Comparison of ENCODE assay signal across 8 cellular contexts in the genomic region with DNA sequence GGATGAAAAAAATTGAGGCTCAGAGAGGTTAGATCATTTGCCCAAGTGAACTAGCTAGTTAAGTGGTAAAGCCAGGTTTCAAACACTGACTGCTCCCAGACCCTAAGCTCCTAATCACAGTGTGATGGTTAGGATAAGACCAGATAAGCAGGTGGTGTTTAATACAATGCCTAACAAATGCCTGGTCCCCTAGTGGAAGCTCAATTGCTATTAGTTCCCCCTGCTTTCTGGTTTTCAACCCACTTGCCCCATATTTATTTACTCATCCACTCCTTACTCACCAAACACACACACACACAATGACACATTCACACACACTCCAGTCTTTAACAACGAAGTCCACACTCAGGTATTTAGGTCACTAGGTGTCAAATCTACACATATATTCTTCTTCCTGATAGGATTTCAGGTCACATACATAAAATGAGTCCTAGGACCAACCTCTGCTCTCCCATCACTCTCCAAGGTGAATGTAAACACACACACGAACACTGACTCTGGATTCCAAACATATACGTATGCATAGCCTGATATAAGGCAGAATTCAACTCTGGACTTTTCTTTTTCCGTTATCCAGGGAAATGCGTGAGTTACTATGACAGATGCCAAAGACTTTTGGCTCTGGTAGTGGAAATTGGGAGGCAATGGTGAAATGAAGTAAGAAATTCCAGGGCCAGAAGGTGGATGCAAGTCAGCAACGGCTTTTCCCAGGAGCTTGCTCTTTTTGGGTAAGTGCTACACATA.
DNase-seq lines count a peak whose midpoint lies in the region; ATAC-seq and TF ChIP-seq lines count a peak whose summit lies in the region.

No MANE protein-coding gene starts in this region.

- H3K27me3 ChIP-seq in OCI-LY1 (ENCODE audit: insufficient read depth, low read length) (no peaks in the 10 kb centered on the region; the same call in 1 of the 2 replicates), trophoblast cell (ENCODE audit: insufficient read depth, low read length) (no peaks in the 10 kb centered on the region)

- DNase-seq in NCI-H2171 treated with DMSO at 0.1 percent for 48 hours (lab: John Stamatoyannopoulos, UW) (peak; percentile 97), NCI-H2171 (lab: John Stamatoyannopoulos, UW) (no peak), epithelial cell of esophagus (ENCODE audit: low read depth) (peak; percentile 40), trophoblast cell (no peak), HUDEP-2 (lab: John Stamatoyannopoulos, UW; ENCODE audit: unreplicated experiment in 76 of 76) (no peak), NCI-H1436 (lab: John Stamatoyannopoulos, UW) (no peak)

- no peak overlapping the region for H3K18ac ChIP-seq in trophoblast cell (ENCODE audit: low read length)

- peak overlapping the region; percentile 62 for H3K4me3 ChIP-seq in OCI-LY1 (ENCODE audit: low read depth, low read length, poor library complexity, severe bottlenecking)
- peak overlapping the region; percentile 59 for H3K4me3 ChIP-seq in epithelial cell of esophagus (ENCODE audit: low read length)
- peak overlapping the region; percentile 76 for H3K4me3 ChIP-seq in trophoblast cell (ENCODE audit: low read depth, low read length)

- no peak overlapping the region for H2AK5ac ChIP-seq in trophoblast cell (ENCODE audit: low read length)

- H3K4me1 ChIP-seq in OCI-LY1 (ENCODE audit: insufficient read depth, low read length, severe bottlenecking): peaks cover 19% of the 10 kb centered on the region
- H3K4me1 ChIP-seq in trophoblast cell (ENCODE audit: control insufficient read depth in 1 of 2, insufficient read depth in 2 of 2, low read length in 2 of 2): peaks cover 3 to 7% of the 10 kb centered on the region in 2 experiments

- no peaks in the 10 kb centered on the region for H4K20me1 ChIP-seq in OCI-LY1 (ENCODE audit: insufficient read depth, low read length)

- H4K91ac ChIP-seq in trophoblast cell (ENCODE audit: low read depth, low read length): no peak overlapping the region

- no peak overlapping the region for H3K4ac ChIP-seq in trophoblast cell (ENCODE audit: low read depth, low read length)

- peaks cover 3% of the 10 kb centered on the region for H3K79me1 ChIP-seq in trophoblast cell (ENCODE audit: low read length)

- no peak overlapping the region for H3K23ac ChIP-seq in trophoblast cell (ENCODE audit: low read length)

- no peak for ATAC-seq in GM21576 (IDR thresholded peaks at IDR 0.05; ENCODE audit: unreplicated experiment)

- peak; percentile 6; the same call in 1 of the 2 replicates for TF ChIP-seq CTCF in OCI-LY1 (IDR thresholded peaks at IDR 0.05; ENCODE audit: low read length)
- TF ChIP-seq CTCF in epithelial cell of esophagus (IDR thresholded peaks at IDR 0.05; ENCODE audit: insufficient read depth, low read depth, low read length, missing control alignments): no peak

- H4K12ac ChIP-seq in trophoblast cell (ENCODE audit: low read depth, low read length): no peak overlapping the region

- no peaks in the 10 kb centered on the region for H3K9me3 ChIP-seq in OCI-LY1 (ENCODE audit: low read length)
- no peaks in the 10 kb centered on the region for H3K9me3 ChIP-seq in trophoblast cell (ENCODE audit: insufficient read depth, low read depth, low read length)

- no CpG with 5 or more reads among the region's 6 CpGs for WGBS in trophoblast cell (ENCODE audit: extremely low coverage, insufficient coverage, insufficient read length)

- H3K9ac ChIP-seq in OCI-LY1 (ENCODE audit: low read length) (peak overlapping the region; percentile 57; the same call in 1 of the 2 replicates), trophoblast cell (ENCODE audit: low read length) (no peak overlapping the region)

- peak overlapping the region; percentile 85 for H3K4me2 ChIP-seq in OCI-LY1 (ENCODE audit: low read length)
- peak overlapping the region; percentile 93 for H3K4me2 ChIP-seq in trophoblast cell (ENCODE audit: low read length)

- no peak overlapping the region for H3K14ac ChIP-seq in trophoblast cell (ENCODE audit: low read length)

- H3K27ac ChIP-seq in OCI-LY1 (ENCODE audit: low read depth, low read length, poor library complexity, severe bottlenecking): no peak overlapping the region
- no peak overlapping the region for H3K27ac ChIP-seq in trophoblast cell (ENCODE audit: low read depth, low read length)

- no peak overlapping the region for H2BK120ac ChIP-seq in trophoblast cell (ENCODE audit: insufficient read depth, low read length, poor library complexity)

- H3K79me2 ChIP-seq in OCI-LY1 (ENCODE audit: insufficient read depth, low read length) (no peaks in the 10 kb centered on the region), trophoblast cell (ENCODE audit: control insufficient read depth, insufficient read depth, low read length, poor library complexity) (no peaks in the 10 kb centered on the region)

- no peaks in the 10 kb centered on the region; the same call in 1 of the 2 replicates for H3K36me3 ChIP-seq in OCI-LY1 (ENCODE audit: insufficient read depth, low read length)
- no peaks in the 10 kb centered on the region for H3K36me3 ChIP-seq in trophoblast cell (ENCODE audit: control insufficient read depth in 1 of 2, insufficient read depth in 2 of 2, low read length in 2 of 2)

- no peak overlapping the region for H2BK5ac ChIP-seq in trophoblast cell (ENCODE audit: low read depth, low read length, poor library complexity)

- no peak overlapping the region for H4K8ac ChIP-seq in trophoblast cell (ENCODE audit: low read depth, low read length)

- no peaks in the 10 kb centered on the region for H3F3A ChIP-seq in OCI-LY1 (ENCODE audit: insufficient read depth, low read length)

- no peaks in the 10 kb centered on the region for H3K9me2 ChIP-seq in OCI-LY1 (ENCODE audit: low read depth, low read length)

- no peak overlapping the region for H2BK12ac ChIP-seq in trophoblast cell (ENCODE audit: low read length)

- H2AFZ ChIP-seq in OCI-LY1 (ENCODE audit: low read length) (no peak overlapping the region; the same call in 1 of the 2 replicates), trophoblast cell (ENCODE audit: insufficient read depth, low read length, poor library complexity) (no peak overlapping the region)

Comparison
In these comparisons a context has a peak if more than half of its experiments do, and no peak if none do; other contexts are left out.
1. DNase-seq: peak in NCI-H2171 treated with DMSO at 0.1 percent for 48 hours (single experiment) and epithelial cell of esophagus (single experiment); none in NCI-H2171 (single experiment), trophoblast cell (0 of 2), HUDEP-2 (0 of 76) and NCI-H1436 (single experiment).
2. Peak in every context shown above with its lines, with median percentiles within 50 percentile points of each other: H3K4me3 ChIP-seq.